16 cellular contexts compared by ENCODE assay signal in genomic region chr9:73165911-73166310, GRCh38.
"Had no signal": no experiment of that assay in that cellular context is flagged by ENCODE, and none has a peak within 500 bp of the region (broad histone marks: within the 10 kb centered on the region; RNA-seq: fewer than 3 reads in every experiment).

No MANE protein-coding gene starts in this region.

- ATAC-seq: activated T-cell treated with anti-CD3 and anti-CD28 coated beads, Interleukin-2, amount 50 U/mL, for 4 hours; pancreas; Right ventricle myocardium inferior; stimulated activated naive B cell treated with anti-CD40 and anti-IgM and Interleukin-4, amounts not matched to agents 10 μg/mL and 1 μg/mL and 100 μg/mL, for 72 hours had no signal

- H3K4me2 ChIP-seq: neural progenitor cell had no signal

- H2AFZ ChIP-seq: neural progenitor cell had no signal

- H3K9me3 Mint-ChIP-seq: activated T-cell treated with anti-CD3 and anti-CD28 coated beads, Interleukin-2, amount 50 U/mL, for 4 hours; neural progenitor cell; stimulated activated naive B cell treated with anti-CD40 and anti-IgM and Interleukin-4, amounts not matched to agents 10 μg/mL and 1 μg/mL and 100 μg/mL, for 72 hours had no signal

- H3K27me3 Mint-ChIP-seq: stimulated activated naive B cell treated with anti-CD40 and anti-IgM and Interleukin-4, amounts not matched to agents 10 μg/mL and 1 μg/mL and 100 μg/mL, for 72 hours had no signal

- H3K4me3 ChIP-seq: cardiac muscle cell, esophagus squamous epithelium, neural progenitor cell, pancreas, SK-N-MC, tibial nerve had no signal

- H3K9me3 ChIP-seq: esophagus squamous epithelium, pancreas, tibial nerve had no signal

- H3K4me3 Mint-ChIP-seq: activated T-cell treated with anti-CD3 and anti-CD28 coated beads, Interleukin-2, amount 50 U/mL, for 4 hours; neural progenitor cell; stimulated activated naive B cell treated with anti-CD40 and anti-IgM and Interleukin-4, amounts not matched to agents 10 μg/mL and 1 μg/mL and 100 μg/mL, for 72 hours had no signal

- H3K27me3 ChIP-seq: cardiac muscle cell, esophagus squamous epithelium, neural progenitor cell, pancreas, tibial nerve had no signal

- DNase-seq: activated CD4-positive, alpha-beta T cell treated with anti-CD3 and anti-CD28 coated beads, Interleukin-2, amount 50 U/mL, for 48 hours; activated CD4-positive, CD25-positive, alpha-beta regulatory T cell treated with anti-CD3 and anti-CD28 coated beads, Interleukin-2, amount 50 U/mL, for 72 hours; activated T-cell treated with anti-CD3 and anti-CD28 coated beads, Interleukin-2, amount 50 U/mL, for 4 hours; esophagus squamous epithelium; hypothalamus; kidney glomerular epithelial cell; mesendoderm; pancreas; stimulated activated CD4-positive, alpha-beta T cell treated with anti-CD3 and anti-CD28 coated beads, Interleukin-2, amount 100 ng/mL, for 24 hours; stimulated activated naive B cell treated with anti-CD40 and anti-IgM and Interleukin-4, amounts not matched to agents 10 μg/mL and 1 μg/mL and 100 μg/mL, for 72 hours; T-helper 1 cell had no signal

- H3K36me3 ChIP-seq: cardiac muscle cell, neural progenitor cell, pancreas had no signal

- H3K27ac Mint-ChIP-seq: neural progenitor cell; stimulated activated naive B cell treated with anti-CD40 and anti-IgM and Interleukin-4, amounts not matched to agents 10 μg/mL and 1 μg/mL and 100 μg/mL, for 72 hours had no signal

- H3K9ac ChIP-seq: neural progenitor cell had no signal

- H3K36me3 Mint-ChIP-seq: stimulated activated naive B cell treated with anti-CD40 and anti-IgM and Interleukin-4, amounts not matched to agents 10 μg/mL and 1 μg/mL and 100 μg/mL, for 72 hours had no signal

- H3K27ac ChIP-seq: cardiac muscle cell, neural progenitor cell, pancreas, SK-N-MC had no signal

- H3K4me1 ChIP-seq: pancreas had no signal
